8 cellular contexts compared by ENCODE assay signal in the genomic region with DNA sequence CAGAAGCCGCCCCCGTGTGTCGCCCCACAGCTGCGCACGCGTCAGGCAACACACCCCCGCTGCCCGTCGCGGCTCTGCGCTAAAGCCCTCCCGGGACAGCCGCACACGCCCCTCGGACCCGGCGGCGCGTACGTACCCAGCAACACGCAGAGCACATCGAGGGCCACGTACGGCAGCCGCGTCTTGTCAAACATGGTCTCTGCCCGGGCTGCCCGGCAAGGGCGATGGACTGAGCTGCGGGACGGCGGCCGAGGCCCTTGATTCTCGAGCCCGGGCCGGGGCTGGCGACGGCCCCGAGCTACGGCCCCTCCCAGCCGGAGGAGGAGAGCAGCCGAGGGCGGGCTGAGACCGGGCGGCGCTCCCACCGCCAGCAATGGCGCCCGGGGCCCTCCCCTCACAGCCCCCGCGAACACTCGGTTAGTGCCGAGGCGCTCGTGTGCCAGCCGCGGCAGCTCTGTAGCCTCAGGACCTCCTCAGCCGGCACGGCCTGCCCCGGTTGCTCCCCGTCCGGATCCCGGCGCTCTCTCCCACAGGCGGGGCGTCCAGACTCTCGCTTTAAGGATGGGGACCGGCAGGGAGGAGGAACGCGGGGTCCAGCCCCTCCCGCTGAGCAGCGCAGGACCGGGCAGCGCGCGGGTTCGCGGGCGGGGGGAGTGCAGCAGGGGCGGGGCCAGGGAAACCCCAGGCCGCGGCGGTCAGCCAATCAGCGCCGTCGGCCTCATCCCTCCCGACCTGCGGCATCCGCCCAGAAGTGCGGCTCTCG. TPM values are rescaled to one million over a fixed set of nuclear protein-coding genes. Genes with fewer than 3 reads are reported as not detected.
DNase-seq lines count a peak whose midpoint lies in the region; ATAC-seq and TF ChIP-seq lines count a peak whose summit lies in the region.

A gene (minus strand): TSS at position 529 of the 763 bp plus-strand sequence. CDS start 335 bp downstream, at position 194.

- H3K27ac Mint-ChIP-seq in natural killer cell treated with Interleukin-12 subunit alpha and Interleukin-12 subunit beta and Interleukin-15 and Interleukin-18, amount 100 ng/mL, for 72 hours: peak within 1 kb of the TSS; percentile 74 to 77

- peak; percentile 83 for ATAC-seq in GM21529 (IDR thresholded peaks at IDR 0.05; ENCODE audit: unreplicated experiment)
- ATAC-seq in natural killer cell treated with Interleukin-12 subunit alpha and Interleukin-12 subunit beta and Interleukin-15 and Interleukin-18, amount 100 ng/mL, for 72 hours: peak; percentile 93 to 96
- ATAC-seq in stimulated activated naive CD8-positive, alpha-beta T cell treated with anti-CD3 and anti-CD28 coated beads, Interleukin-15, Interleukin-2, amounts not matched to agents 100 U/mL and 50 U/mL, for 24 hours: peak; percentile 88

- H3K9me3 Mint-ChIP-seq in natural killer cell treated with Interleukin-12 subunit alpha and Interleukin-12 subunit beta and Interleukin-15 and Interleukin-18, amount 100 ng/mL, for 72 hours: no peaks in the 10 kb centered on the region

- H3K27ac ChIP-seq in RWPE1: peak within 1 kb of the TSS; percentile 93

- H3K4me3 Mint-ChIP-seq in natural killer cell treated with Interleukin-12 subunit alpha and Interleukin-12 subunit beta and Interleukin-15 and Interleukin-18, amount 100 ng/mL, for 72 hours: peak within 1 kb of the TSS; percentile 92

- TF ChIP-seq CTCF in RWPE1 (conservative IDR thresholded peaks at IDR 0.05; ENCODE audit: low read depth): 0 out of 2 replicates have a peak, but pooled peaks have one; percentile 9

- POLR2A ChIA-PET in RWPE1 (lab: Yijun Ruan, JAX; ENCODE audit: low non-redundant PET): interaction anchor here (0.6 to 0.9 kb wide), 3 partner anchors 95 to 363 kb away, joined by 3 read pairs; no protein-coding TSS in a partner anchor

- DNase-seq in DMS53 treated with DMSO at 0.1 percent for 48 hours (lab: John Stamatoyannopoulos, UW; ENCODE audit: unreplicated experiment) (peak; percentile 75), RWPE1 (ENCODE audit: low spot score) (peak; percentile 96), fibroblast of peridontal ligament (ENCODE audit: extremely low read depth) (peak; percentile 77)
- peak; percentile 82 for DNase-seq in activated T-helper 9 cell treated with anti-CD3 and anti-CD28 coated beads, Interleukin-2, amount 50 U/mL, for 16 hours (ENCODE audit: low read depth)
- DNase-seq in natural killer cell treated with Interleukin-12 subunit alpha and Interleukin-12 subunit beta and Interleukin-15 and Interleukin-18, amount 100 ng/mL, for 72 hours (ENCODE audit: low spot score): peak; percentile 92
- DNase-seq in stimulated activated naive CD8-positive, alpha-beta T cell treated with anti-CD3 and anti-CD28 coated beads, Interleukin-15, Interleukin-2, amounts not matched to agents 100 U/mL and 50 U/mL, for 24 hours: peak; percentile 88

- H3K36me3 Mint-ChIP-seq in natural killer cell treated with Interleukin-12 subunit alpha and Interleukin-12 subunit beta and Interleukin-15 and Interleukin-18, amount 100 ng/mL, for 72 hours: no peaks in the 10 kb centered on the region

- no peak for TF ChIP-seq EP300 in Ishikawa (IDR thresholded peaks at IDR 0.05; ENCODE audit: borderline replicate concordance)

- TF ChIP-seq RAD21 in Ishikawa (IDR thresholded peaks at IDR 0.05; ENCODE audit: low read depth): no peak

- CTCF ChIA-PET in RWPE1 (lab: Yijun Ruan, JAX): interaction anchor here (0.6 kb wide), 1 partner anchor 312 kb away, joined by 3 read pairs; no protein-coding TSS in a partner anchor

- peaks cover 13 to 20% of the 10 kb centered on the region in 2 donors for H3K4me1 Mint-ChIP-seq in natural killer cell treated with Interleukin-12 subunit alpha and Interleukin-12 subunit beta and Interleukin-15 and Interleukin-18, amount 100 ng/mL, for 72 hours (ENCODE audit: low read depth in 2 of 2)

- peaks cover 0 to 6% of the 10 kb centered on the region in 2 donors for H3K27me3 Mint-ChIP-seq in natural killer cell treated with Interleukin-12 subunit alpha and Interleukin-12 subunit beta and Interleukin-15 and Interleukin-18, amount 100 ng/mL, for 72 hours

TF ChIP-seq in Ishikawa, 13 proteins besides CTCF, POLR2A, EP300 and RAD21:
- TF ChIP-seq YY1 (IDR thresholded peaks at IDR 0.05; ENCODE audit: low read depth): peak; percentile 83
- no peak for TF ChIP-seq NFIC (IDR thresholded peaks at IDR 0.05)
- TF ChIP-seq TAF1 (IDR thresholded peaks at IDR 0.05; ENCODE audit: low read depth): peak; percentile 57; the same call in 1 of the 2 replicates
- TF ChIP-seq, protein P1, sequence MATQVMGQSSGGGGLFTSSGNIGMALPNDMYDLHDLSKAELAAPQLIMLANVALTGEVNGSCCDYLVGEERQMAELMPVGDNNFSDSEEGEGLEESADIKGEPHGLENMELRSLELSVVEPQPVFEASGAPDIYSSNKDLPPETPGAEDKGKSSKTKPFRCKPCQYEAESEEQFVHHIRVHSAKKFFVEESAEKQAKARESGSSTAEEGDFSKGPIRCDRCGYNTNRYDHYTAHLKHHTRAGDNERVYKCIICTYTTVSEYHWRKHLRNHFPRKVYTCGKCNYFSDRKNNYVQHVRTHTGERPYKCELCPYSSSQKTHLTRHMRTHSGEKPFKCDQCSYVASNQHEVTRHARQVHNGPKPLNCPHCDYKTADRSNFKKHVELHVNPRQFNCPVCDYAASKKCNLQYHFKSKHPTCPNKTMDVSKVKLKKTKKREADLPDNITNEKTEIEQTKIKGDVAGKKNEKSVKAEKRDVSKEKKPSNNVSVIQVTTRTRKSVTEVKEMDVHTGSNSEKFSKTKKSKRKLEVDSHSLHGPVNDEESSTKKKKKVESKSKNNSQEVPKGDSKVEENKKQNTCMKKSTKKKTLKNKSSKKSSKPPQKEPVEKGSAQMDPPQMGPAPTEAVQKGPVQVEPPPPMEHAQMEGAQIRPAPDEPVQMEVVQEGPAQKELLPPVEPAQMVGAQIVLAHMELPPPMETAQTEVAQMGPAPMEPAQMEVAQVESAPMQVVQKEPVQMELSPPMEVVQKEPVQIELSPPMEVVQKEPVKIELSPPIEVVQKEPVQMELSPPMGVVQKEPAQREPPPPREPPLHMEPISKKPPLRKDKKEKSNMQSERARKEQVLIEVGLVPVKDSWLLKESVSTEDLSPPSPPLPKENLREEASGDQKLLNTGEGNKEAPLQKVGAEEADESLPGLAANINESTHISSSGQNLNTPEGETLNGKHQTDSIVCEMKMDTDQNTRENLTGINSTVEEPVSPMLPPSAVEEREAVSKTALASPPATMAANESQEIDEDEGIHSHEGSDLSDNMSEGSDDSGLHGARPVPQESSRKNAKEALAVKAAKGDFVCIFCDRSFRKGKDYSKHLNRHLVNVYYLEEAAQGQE (IDR thresholded peaks at IDR 0.05; ENCODE audit: low read depth): no peak
- TF ChIP-seq CEBPB (IDR thresholded peaks at IDR 0.05): no peak
- TF ChIP-seq ZBTB7A (IDR thresholded peaks at IDR 0.05; ENCODE audit: low read depth): peak; percentile 86
- TF ChIP-seq TCF12 (IDR thresholded peaks at IDR 0.05; ENCODE audit: low read depth): no peak
- TF ChIP-seq, protein P2, sequence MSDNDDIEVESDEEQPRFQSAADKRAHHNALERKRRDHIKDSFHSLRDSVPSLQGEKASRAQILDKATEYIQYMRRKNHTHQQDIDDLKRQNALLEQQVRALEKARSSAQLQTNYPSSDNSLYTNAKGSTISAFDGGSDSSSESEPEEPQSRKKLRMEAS (IDR thresholded peaks at IDR 0.05): peak; percentile 75
- no peak for TF ChIP-seq FOXM1 (IDR thresholded peaks at IDR 0.05; ENCODE audit: borderline replicate concordance, low read depth)
- TF ChIP-seq, protein P3, sequence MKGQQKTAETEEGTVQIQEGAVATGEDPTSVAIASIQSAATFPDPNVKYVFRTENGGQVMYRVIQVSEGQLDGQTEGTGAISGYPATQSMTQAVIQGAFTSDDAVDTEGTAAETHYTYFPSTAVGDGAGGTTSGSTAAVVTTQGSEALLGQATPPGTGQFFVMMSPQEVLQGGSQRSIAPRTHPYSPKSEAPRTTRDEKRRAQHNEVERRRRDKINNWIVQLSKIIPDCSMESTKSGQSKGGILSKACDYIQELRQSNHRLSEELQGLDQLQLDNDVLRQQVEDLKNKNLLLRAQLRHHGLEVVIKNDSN (IDR thresholded peaks at IDR 0.05): no peak
- no peak for TF ChIP-seq TEAD4 (IDR thresholded peaks at IDR 0.05)
- no peak for TF ChIP-seq CREB1 (IDR thresholded peaks at IDR 0.05; ENCODE audit: low read depth)
- peak; percentile 65 for TF ChIP-seq EGR1 (IDR thresholded peaks at IDR 0.05)

RNA-seq across cellular contexts. Expression of the gene that starts here (rescaled TPM):
- total RNA-seq in natural killer cell treated with Interleukin-12 subunit alpha and Interleukin-12 subunit beta and Interleukin-15 and Interleukin-18, amount 100 ng/mL, for 72 hours: 1 to 10 TPM; 5.9 to 6.8 TPM

Comparison
In these comparisons a context has a peak if more than half of its experiments do, and no peak if none do; other contexts are left out.
1. Peak in every context shown above with its lines: DNase-seq, ATAC-seq and H3K27ac ChIP-seq.